Comparison of ENCODE assay signal across 11 cellular contexts in the genomic region with DNA sequence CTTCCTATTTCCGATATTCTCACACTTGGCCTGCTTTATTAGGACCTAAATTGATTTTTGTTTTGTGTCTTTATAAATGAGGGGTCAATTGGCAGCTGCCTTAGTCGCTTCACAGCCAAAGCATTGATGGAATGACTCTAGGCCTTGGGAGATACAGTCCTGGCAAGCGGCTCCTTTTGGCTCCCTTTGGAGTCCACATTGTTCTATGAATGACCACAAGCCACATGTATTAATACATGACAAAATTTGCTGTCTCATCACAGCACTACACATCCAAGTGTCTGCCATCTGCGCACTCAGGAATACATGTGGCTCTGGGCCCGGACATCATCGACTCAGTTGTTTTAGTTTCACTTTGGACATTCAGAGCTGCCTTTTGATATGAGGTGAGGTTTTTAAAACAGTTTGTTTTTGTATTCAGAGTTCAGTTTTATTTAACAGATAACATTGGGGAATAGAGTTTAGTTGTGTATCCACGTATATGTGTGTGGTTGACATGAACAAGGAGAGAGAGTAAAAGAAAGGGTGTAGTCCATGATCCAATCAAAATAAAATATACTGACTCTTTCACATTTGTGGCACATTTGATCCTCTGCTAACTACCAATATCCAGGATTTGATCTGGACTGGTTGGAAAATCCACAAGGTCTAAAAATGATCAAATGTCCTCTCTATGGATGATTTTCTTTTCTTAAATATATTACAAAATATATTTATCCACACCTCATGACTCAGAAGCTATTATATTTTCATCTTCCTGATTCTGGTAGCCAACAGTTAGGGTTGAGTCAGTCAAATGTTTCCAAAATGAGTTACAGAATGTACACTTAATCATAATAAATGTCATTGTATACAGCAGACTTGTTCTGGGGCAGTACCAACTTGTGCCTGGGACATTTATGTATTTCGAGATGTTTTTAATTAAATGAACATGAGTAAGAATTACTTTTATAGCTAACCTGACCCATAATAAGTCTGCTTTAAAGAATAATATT.
DNase-seq lines count a peak whose midpoint lies in the region; ATAC-seq and TF ChIP-seq lines count a peak whose summit lies in the region.
"Had no signal": no experiment of that assay in that cellular context is flagged by ENCODE, and none has a peak within 500 bp of the region (broad histone marks: within the 10 kb centered on the region; RNA-seq: fewer than 3 reads in every experiment).

No MANE protein-coding gene starts in this region.

- H3K36me3 Mint-ChIP-seq in natural killer cell treated with Interleukin-12 subunit alpha and Interleukin-12 subunit beta and Interleukin-15 and Interleukin-18, amount 100 ng/mL, for 72 hours = no peaks in the 10 kb centered on the region
- no peaks in the 10 kb centered on the region for H3K36me3 Mint-ChIP-seq in natural killer cell
- H3K36me3 Mint-ChIP-seq: activated naive CD8-positive, alpha-beta T cell treated with anti-CD3 and anti-CD28 coated beads, Interleukin-2, amount 10 ng/mL, durations not matched to agents 7 days and 5 days; IgD-negative memory B cell had no signal

- H3K4me1 ChIP-seq in adipocyte (ENCODE audit: control insufficient read depth, insufficient read depth, low read length) (peaks cover 44% of the 10 kb centered on the region), right cardiac atrium (ENCODE audit: control insufficient read depth, insufficient read depth, low read length) (no peaks in the 10 kb centered on the region), lower lobe of right lung (no peaks in the 10 kb centered on the region)

- peak overlapping the region; percentile 30 for H3K4me3 Mint-ChIP-seq in natural killer cell treated with Interleukin-12 subunit alpha and Interleukin-12 subunit beta and Interleukin-15 and Interleukin-18, amount 100 ng/mL, for 72 hours
- no peak overlapping the region for H3K4me3 Mint-ChIP-seq in natural killer cell
- H3K4me3 Mint-ChIP-seq: activated naive CD8-positive, alpha-beta T cell treated with anti-CD3 and anti-CD28 coated beads, Interleukin-2, amount 10 ng/mL, durations not matched to agents 7 days and 5 days; IgD-negative memory B cell had no signal

- H3K27me3 Mint-ChIP-seq in natural killer cell treated with Interleukin-12 subunit alpha and Interleukin-12 subunit beta and Interleukin-15 and Interleukin-18, amount 100 ng/mL, for 72 hours = peaks cover 21 to 26% of the 10 kb centered on the region in 2 donors
- H3K27me3 Mint-ChIP-seq in natural killer cell (ENCODE audit: low read depth in 2 of 2) = peaks cover 16 to 29% of the 10 kb centered on the region in 2 donors

- DNase-seq in natural killer cell treated with Interleukin-12 subunit alpha and Interleukin-12 subunit beta and Interleukin-15 and Interleukin-18, amount 100 ng/mL, for 72 hours (ENCODE audit: low spot score) = no peak
- DNase-seq in natural killer cell (no peak), adipocyte (ENCODE audit: low read depth) (peak; percentile 61), right cardiac atrium (peak; percentile 33 to 79 (median 49)), lower lobe of right lung (no peak), H7 (no peak), superior temporal gyrus (ENCODE audit: extremely low spot score) (no peak)
- DNase-seq in stimulated activated CD4-positive, alpha-beta T cell treated with anti-CD3 and anti-CD28 coated beads, Interleukin-4, amount 100 ng/mL, for 1 hour = no peak
- DNase-seq: activated naive CD8-positive, alpha-beta T cell treated with anti-CD3 and anti-CD28 coated beads, Interleukin-2, amount 10 ng/mL, durations not matched to agents 7 days and 5 days; kidney had no signal

- no peaks in the 10 kb centered on the region for H3K9me3 ChIP-seq in adipocyte (ENCODE audit: control insufficient read depth, low read length)
- no peaks in the 10 kb centered on the region for H3K9me3 ChIP-seq in right cardiac atrium (ENCODE audit: control insufficient read depth, low read length)
- H3K9me3 ChIP-seq in lower lobe of right lung = no peaks in the 10 kb centered on the region

- H3K4me3 ChIP-seq in adipocyte (ENCODE audit: low read length) (peak overlapping the region; percentile 79), right cardiac atrium (ENCODE audit: low read length) (peak overlapping the region; percentile 5), lower lobe of right lung (no peak overlapping the region), H7 (ENCODE audit: insufficient read depth, low read depth, low read length) (no peak overlapping the region)

- peak overlapping the region; percentile 87 for H3K9ac ChIP-seq in adipocyte (ENCODE audit: low read length)

- H3K36me3 ChIP-seq in adipocyte (ENCODE audit: control insufficient read depth, insufficient read depth, low read length, severe bottlenecking) (no peaks in the 10 kb centered on the region), lower lobe of right lung (no peaks in the 10 kb centered on the region), H7 (replicated peaks; ENCODE audit: control insufficient read depth, insufficient read depth, low read length) (no peaks in the 10 kb centered on the region)

- H3K4me1 Mint-ChIP-seq in natural killer cell treated with Interleukin-12 subunit alpha and Interleukin-12 subunit beta and Interleukin-15 and Interleukin-18, amount 100 ng/mL, for 72 hours (ENCODE audit: low read depth in 2 of 2) = no peaks in the 10 kb centered on the region
- H3K4me1 Mint-ChIP-seq in natural killer cell = no peaks in the 10 kb centered on the region

- H3K9me3 Mint-ChIP-seq in natural killer cell treated with Interleukin-12 subunit alpha and Interleukin-12 subunit beta and Interleukin-15 and Interleukin-18, amount 100 ng/mL, for 72 hours = no peaks in the 10 kb centered on the region
- H3K9me3 Mint-ChIP-seq in natural killer cell = no peaks in the 10 kb centered on the region
- H3K9me3 Mint-ChIP-seq: activated naive CD8-positive, alpha-beta T cell treated with anti-CD3 and anti-CD28 coated beads, Interleukin-2, amount 10 ng/mL, durations not matched to agents 7 days and 5 days; IgD-negative memory B cell had no signal

- no peaks in the 10 kb centered on the region for H3K27me3 ChIP-seq in adipocyte (replicated peaks; ENCODE audit: control insufficient read depth, insufficient read depth, low read length)
- H3K27me3 ChIP-seq in right cardiac atrium (ENCODE audit: control insufficient read depth, insufficient read depth) = no peaks in the 10 kb centered on the region
- H3K27me3 ChIP-seq in lower lobe of right lung (ENCODE audit: low read depth) = no peaks in the 10 kb centered on the region
- H3K27me3 ChIP-seq in H7 (ENCODE audit: control insufficient read depth, insufficient read depth, low read length) = no peaks in the 10 kb centered on the region; the same call in 1 of the 2 replicates

- intact Hi-C loops in natural killer cell (cut with micrococcal nuclease) = no loop called here
- intact Hi-C loops in right cardiac atrium (cut with DNase I) = no loop called here
- intact Hi-C loops in lower lobe of right lung (cut with DNase I) = no loop called here

- H3K27ac ChIP-seq in right cardiac atrium (ENCODE audit: low read length) (no peak overlapping the region), lower lobe of right lung (no peak overlapping the region)

- ATAC-seq in natural killer cell treated with Interleukin-12 subunit alpha and Interleukin-12 subunit beta and Interleukin-15 and Interleukin-18, amount 100 ng/mL, for 72 hours = no peak
- no peak for ATAC-seq in natural killer cell
- peak; percentile 51 to 83 for ATAC-seq in right cardiac atrium
- ATAC-seq in lower lobe of right lung = no peak

- no peak for TF ChIP-seq CTCF in natural killer cell (IDR thresholded peaks at IDR 0.05)
- no peak for TF ChIP-seq CTCF in lower lobe of right lung (IDR thresholded peaks at IDR 0.05)

- WGBS in right cardiac atrium = 57% methylated on average over 8 of the region's 8 CpGs

- H3K27ac Mint-ChIP-seq in natural killer cell treated with Interleukin-12 subunit alpha and Interleukin-12 subunit beta and Interleukin-15 and Interleukin-18, amount 100 ng/mL, for 72 hours = peak overlapping the region in 1 of 2 donors; percentile 14
- H3K27ac Mint-ChIP-seq in natural killer cell = no peak overlapping the region
- H3K27ac Mint-ChIP-seq: activated naive CD8-positive, alpha-beta T cell treated with anti-CD3 and anti-CD28 coated beads, Interleukin-2, amount 10 ng/mL, durations not matched to agents 7 days and 5 days; IgD-negative memory B cell had no signal

Comparison
In these comparisons a context has a peak if more than half of its experiments do, and no peak if none do; other contexts are left out.
1. ATAC-seq: peak in right cardiac atrium (2 of 2); none in natural killer cell treated with Interleukin-12 subunit alpha and Interleukin-12 subunit beta and Interleukin-15 and Interleukin-18, amount 100 ng/mL, for 72 hours (0 of 2), natural killer cell (0 of 3) and lower lobe of right lung (0 of 2).
2. DNase-seq: peak in adipocyte (single experiment) and right cardiac atrium (3 of 3); none in natural killer cell treated with Interleukin-12 subunit alpha and Interleukin-12 subunit beta and Interleukin-15 and Interleukin-18, amount 100 ng/mL, for 72 hours (single experiment), natural killer cell (single experiment), lower lobe of right lung (single experiment), H7 (single experiment), superior temporal gyrus (single experiment) and stimulated activated CD4-positive, alpha-beta T cell treated with anti-CD3 and anti-CD28 coated beads, Interleukin-4, amount 100 ng/mL, for 1 hour (single experiment).
3. H3K4me3 ChIP-seq: peak in adipocyte (single experiment) and right cardiac atrium (single experiment); none in lower lobe of right lung (single experiment) and H7 (single experiment).